ENCODE assay signal across 8 cellular contexts in genomic region chr4:155758500-155759371, GRCh38. TPM values are rescaled to one million over a fixed set of nuclear protein-coding genes. Genes with fewer than 3 reads are reported as not detected.
A peak's percentile ranks its signal among the peaks of the same experiment; 100 is the strongest.
DNase-seq lines count a peak whose midpoint lies in the region; ATAC-seq, FAIRE-seq and TF ChIP-seq lines count a peak whose summit lies in the region.

GUCY1B1 (plus strand) TSS chr4:155759021; CDS start chr4:155759141, 120 bp downstream.

- ATAC-seq in GM19351 (IDR thresholded peaks at IDR 0.05; ENCODE audit: unreplicated experiment) (peak; percentile 97), HG03469 (IDR thresholded peaks at IDR 0.05; ENCODE audit: unreplicated experiment) (peak; percentile 92), pancreas (peak; percentile 94 to 98 (median 97))

- no peak for TF ChIP-seq POLR2A in adrenal gland (IDR thresholded peaks at IDR 0.05)

- peaks cover 14% of the 10 kb centered on the region for H3K27me3 ChIP-seq in adrenal gland
- H3K27me3 ChIP-seq in pancreas = no peaks in the 10 kb centered on the region
- H3K27me3 ChIP-seq in tibial artery = no peaks in the 10 kb centered on the region

- intact Hi-C loops in adrenal gland (cut with DNase I) = no loop called here
- intact Hi-C loops in cardiac septum (cut with DNase I) = loop anchor here (5.0 kb wide), 1 partner anchor 91 kb away; the partner anchor contains the start of gene GUCY1A1
- intact Hi-C loops in pancreas (cut with DNase I) = no loop called here
- intact Hi-C loops in tibial artery (cut with DNase I; ENCODE audit: low total_unique reads) = no loop called here

- WGBS in adrenal gland, 4 donors = 10 to 77% (median 15%) methylated on average over 5 to 51 of the region's 51 CpGs
- WGBS in pancreas, 2 donors = 8 to 10% methylated on average over 51 of the region's 51 CpGs

- FAIRE-seq in pancreas (lab: Jason Lieb, UNC) = no peak

- H3K9me3 ChIP-seq in adrenal gland (replicated peaks in 1 of 3) = no peaks in the 10 kb centered on the region
- H3K9me3 ChIP-seq in pancreas = no peaks in the 10 kb centered on the region
- H3K9me3 ChIP-seq in tibial artery = no peaks in the 10 kb centered on the region

- H3K27ac ChIP-seq in adrenal gland = peak within 1 kb of the TSS in 3 of 5 donors; percentile 40 to 80 (median 42)
- H3K27ac ChIP-seq in pancreas = peak within 1 kb of the TSS; percentile 56 to 94 (median 84)
- H3K27ac ChIP-seq in tibial artery = peak within 1 kb of the TSS; percentile 90 to 95

- H3K4me3 ChIP-seq in adrenal gland = peak within 1 kb of the TSS in 3 of 4 donors; percentile 24 to 70 (median 52)
- H3K4me3 ChIP-seq in pancreas = peak within 1 kb of the TSS; percentile 42 to 73 (median 63)
- peak within 1 kb of the TSS; percentile 60 to 72 for H3K4me3 ChIP-seq in tibial artery

- peak; percentile 90 for DNase-seq in CD1c-positive myeloid dendritic cell (ENCODE audit: extremely low spot score)
- DNase-seq in SW 1271 (lab: John Stamatoyannopoulos, UW) = peak; percentile 23 to 89
- DNase-seq in adrenal gland = peak; percentile 74 to 94 (median 80)
- peak; percentile 96 for DNase-seq in cardiac septum (ENCODE audit: low spot score)
- DNase-seq in pancreas = peak; percentile 91 to 96 (median 93)
- DNase-seq in tibial artery = peak; percentile 91 to 97

- H3K4me1 ChIP-seq in adrenal gland (replicated peaks in 1 of 2) (peaks cover 0 to 7% of the 10 kb centered on the region in 2 donors), pancreas (peaks cover 0 to 9% (median 2%) of the 10 kb centered on the region in 3 donors), tibial artery (peaks cover 0 to 20% (median 4%) of the 10 kb centered on the region in 4 donors)

- TF ChIP-seq CTCF in adrenal gland (IDR thresholded peaks at IDR 0.05) (peak in 4 of 6 experiments; percentile 4 to 36 (median 30)), pancreas (IDR thresholded peaks at IDR 0.05) (no peak), tibial artery (IDR thresholded peaks at IDR 0.05) (peak; percentile 42 to 52)

- no peaks in the 10 kb centered on the region for H3K36me3 ChIP-seq in adrenal gland (replicated peaks in 1 of 2)
- H3K36me3 ChIP-seq in pancreas = no peaks in the 10 kb centered on the region
- H3K36me3 ChIP-seq in tibial artery = no peaks in the 10 kb centered on the region

RNA-seq across cellular contexts. Expression of gene GUCY1B1, which starts in this region (rescaled TPM):
- total RNA-seq in adrenal gland = 1 to 10 TPM in 7 of 8 donors, under 1 TPM in 1; 0.87 to 5.1 (median 2.5) TPM
- 10 to 100 TPM in 1 of 3 donors, 1 to 10 TPM in 2; 4.3 to 11.6 (median 4.4) TPM for polyA plus RNA-seq in adrenal gland
- total RNA-seq in cardiac septum = 17.0 TPM
- 10 to 100 TPM in 2 of 6 donors, 1 to 10 TPM in 4; 3.9 to 18.1 (median 4.4) TPM for total RNA-seq in pancreas
- polyA plus RNA-seq in pancreas = 10 to 100 TPM in 1 of 2 donors, 1 to 10 TPM in 1; 6.2 to 12.4 TPM

Comparison
In these comparisons a context has a peak if more than half of its experiments do, and no peak if none do; other contexts are left out.
1. Peak in every context shown above with its lines: DNase-seq, ATAC-seq, H3K4me3 ChIP-seq and H3K27ac ChIP-seq.
2. H3K27ac ChIP-seq: peak in every context shown above with its lines; median percentile 92 in tibial artery; 84 in pancreas; 42 in adrenal gland.
3. CTCF ChIP-seq: peak in adrenal gland (4 of 6) and tibial artery (2 of 2); none in pancreas (0 of 4).